Comparison of ENCODE assay signal across 30 cellular contexts in genomic region chr1:239931341-239931740, GRCh38.
"Had no signal": no experiment of that assay in that cellular context is flagged by ENCODE, and none has a peak within 500 bp of the region (broad histone marks: within the 10 kb centered on the region; RNA-seq: fewer than 3 reads in every experiment).

No MANE protein-coding gene starts in this region.

- H3K27ac ChIP-seq: body of pancreas, breast epithelium, KMS-11, WERI-Rb-1 had no signal

- DNase-seq: activated CD4-positive, alpha-beta T cell treated with anti-CD3 and anti-CD28 coated beads, Interleukin-2, amount 10 ng/mL, durations not matched to agents 24 days and 14 days; activated CD4-positive, alpha-beta T cell treated with anti-CD3 and anti-CD28 coated beads, Interleukin-2, amount 50 U/mL, for 4 hours; activated CD8-positive, alpha-beta T cell treated with anti-CD3 and anti-CD28 coated beads for 36 hours; activated gamma-delta T cell; activated naive CD4-positive, alpha-beta T cell treated with Interleukin-2 at 50 U/mL for 16 hours; activated naive CD8-positive, alpha-beta T cell treated with anti-CD3 and anti-CD28 coated beads, Interleukin-2, amount 10 ng/mL, durations not matched to agents 7 days and 5 days; activated T-cell treated with anti-CD3 and anti-CD28 coated beads, Interleukin-2, amount 50 U/mL, for 1 hour; body of pancreas; cerebellar nuclear complex; MM.1S; MV-4-11; NCI-H1092; NCI-H1417; NCI-H1694; NCI-H1930; NCI-H2081 treated with DMSO at 0.1 percent for 48 hours; NCI-H446 treated with DMSO at 0.1 percent for 48 hours; NCI-H524; NCI-H69; NK-92 treated with Interleukin-12 subunit alpha and Interleukin-12 subunit beta, amount 100 ng/mL, for 24 hours; Right ventricle myocardium superior; SW 1271; T-helper 1 cell; T-helper 2 cell; T-helper 9 cell; WERI-Rb-1 had no signal

- H3K27me3 ChIP-seq: body of pancreas, breast epithelium had no signal

- H3K4me3 ChIP-seq: body of pancreas, breast epithelium had no signal

- ATAC-seq: activated CD8-positive, alpha-beta T cell treated with anti-CD3 and anti-CD28 coated beads for 36 hours had no signal

- H3K36me3 ChIP-seq: breast epithelium, WERI-Rb-1 had no signal

- H3K4me1 ChIP-seq: body of pancreas, breast epithelium had no signal

- H3K36me3 Mint-ChIP-seq: activated naive CD4-positive, alpha-beta T cell treated with anti-CD3 and anti-CD28 coated beads, Interleukin-2, amount 50 U/mL, for 24 hours; activated naive CD8-positive, alpha-beta T cell treated with anti-CD3 and anti-CD28 coated beads, Interleukin-2, amount 10 ng/mL, durations not matched to agents 7 days and 5 days had no signal

- H3K4me2 ChIP-seq: KMS-11 had no signal

- H3K4me1 Mint-ChIP-seq: activated CD4-positive, alpha-beta T cell treated with anti-CD3 and anti-CD28 coated beads, Interleukin-2, amount 10 ng/mL, durations not matched to agents 24 days and 14 days; activated naive CD4-positive, alpha-beta T cell treated with anti-CD3 and anti-CD28 coated beads, Interleukin-2, amount 50 U/mL, for 24 hours; activated naive CD8-positive, alpha-beta T cell treated with anti-CD3 and anti-CD28 coated beads, Interleukin-2, amount 10 ng/mL, durations not matched to agents 7 days and 5 days had no signal

- H3K9me3 Mint-ChIP-seq: activated CD4-positive, alpha-beta T cell treated with anti-CD3 and anti-CD28 coated beads, Interleukin-2, amount 10 ng/mL, durations not matched to agents 24 days and 14 days; activated CD8-positive, alpha-beta T cell treated with anti-CD3 and anti-CD28 coated beads for 36 hours; activated naive CD4-positive, alpha-beta T cell treated with anti-CD3 and anti-CD28 coated beads, Interleukin-2, amount 50 U/mL, for 24 hours; activated naive CD8-positive, alpha-beta T cell treated with anti-CD3 and anti-CD28 coated beads, Interleukin-2, amount 10 ng/mL, durations not matched to agents 7 days and 5 days; activated T-helper 2 cell treated with anti-CD3 and anti-CD28 coated beads, Interferon-gamma antibody, Interleukin-2, Interleukin-4, amounts not matched to agents 10 μg/mL and 5 μg/mL and 100 μg/mL, durations not matched to agents 14 hours and 24 hours and 36 hours had no signal

- H3K4me3 Mint-ChIP-seq: activated CD4-positive, alpha-beta T cell treated with anti-CD3 and anti-CD28 coated beads, Interleukin-2, amount 10 ng/mL, durations not matched to agents 24 days and 14 days; activated CD8-positive, alpha-beta T cell treated with anti-CD3 and anti-CD28 coated beads for 36 hours; activated naive CD4-positive, alpha-beta T cell treated with anti-CD3 and anti-CD28 coated beads, Interleukin-2, amount 50 U/mL, for 24 hours; activated naive CD8-positive, alpha-beta T cell treated with anti-CD3 and anti-CD28 coated beads, Interleukin-2, amount 10 ng/mL, durations not matched to agents 7 days and 5 days had no signal

- H3K27me3 Mint-ChIP-seq: activated CD4-positive, alpha-beta T cell treated with anti-CD3 and anti-CD28 coated beads, Interleukin-2, amount 10 ng/mL, durations not matched to agents 24 days and 14 days; activated CD8-positive, alpha-beta T cell treated with anti-CD3 and anti-CD28 coated beads for 36 hours; activated naive CD4-positive, alpha-beta T cell treated with anti-CD3 and anti-CD28 coated beads, Interleukin-2, amount 50 U/mL, for 24 hours; activated naive CD8-positive, alpha-beta T cell treated with anti-CD3 and anti-CD28 coated beads, Interleukin-2, amount 10 ng/mL, durations not matched to agents 7 days and 5 days had no signal

- H3K27ac Mint-ChIP-seq: activated CD4-positive, alpha-beta T cell treated with anti-CD3 and anti-CD28 coated beads, Interleukin-2, amount 10 ng/mL, durations not matched to agents 24 days and 14 days; activated CD8-positive, alpha-beta T cell treated with anti-CD3 and anti-CD28 coated beads for 36 hours; activated naive CD4-positive, alpha-beta T cell treated with anti-CD3 and anti-CD28 coated beads, Interleukin-2, amount 50 U/mL, for 24 hours; activated naive CD8-positive, alpha-beta T cell treated with anti-CD3 and anti-CD28 coated beads, Interleukin-2, amount 10 ng/mL, durations not matched to agents 7 days and 5 days; activated T-helper 2 cell treated with anti-CD3 and anti-CD28 coated beads, Interferon-gamma antibody, Interleukin-2, Interleukin-4, amounts not matched to agents 10 μg/mL and 5 μg/mL and 100 μg/mL, durations not matched to agents 14 hours and 24 hours and 36 hours had no signal
